ENCODE assay signal across 13 cellular contexts in genomic region chr7:116970148-116970910, GRCh38. TPM values are rescaled to one million over a fixed set of nuclear protein-coding genes. Genes with fewer than 3 reads are reported as not detected.
DNase-seq lines count a peak whose midpoint lies in the region; ATAC-seq and TF ChIP-seq lines count a peak whose summit lies in the region.
"Had no signal": no experiment of that assay in that cellular context is flagged by ENCODE, and none has a peak within 500 bp of the region (broad histone marks: within the 10 kb centered on the region; RNA-seq: fewer than 3 reads in every experiment).

No MANE protein-coding gene starts in this region.

- H3K9me3 ChIP-seq in BE2C, result no peaks in the 10 kb centered on the region
- H3K9me3 ChIP-seq: body of pancreas had no signal

- peak overlapping the region; percentile 40; the same call in 1 of the 2 replicates for H3K27ac Mint-ChIP-seq in WTC11

- CTCF ChIA-PET in WTC11 (lab: Charles Lee), result interaction anchor here (0.5 to 1.2 kb wide), 4 partner anchors 15 to 157 kb away, joined by 3 to 6 read pairs (median 4); no protein-coding TSS in a partner anchor

- peaks cover 61% of the 10 kb centered on the region for H3K4me1 Mint-ChIP-seq in WTC11

- H3K4me3 ChIP-seq in BE2C (ENCODE audit: low read depth, low read length), result no peak overlapping the region
- H3K4me3 ChIP-seq: body of pancreas had no signal

- H3K4me1 ChIP-seq in BE2C, result no peaks in the 10 kb centered on the region

- peak; percentile 72 for ATAC-seq in GM18858 (IDR thresholded peaks at IDR 0.05; ENCODE audit: unreplicated experiment)
- peak; percentile 54 for ATAC-seq in GM21526 (IDR thresholded peaks at IDR 0.05; ENCODE audit: low FRiP score, unreplicated experiment)
- ATAC-seq in HG03135 (IDR thresholded peaks at IDR 0.05; ENCODE audit: unreplicated experiment), result peak; percentile 73
- no peak for ATAC-seq in WTC11

- DNase-seq in WTC11 (ENCODE audit: low spot score) (no peak), Kasumi-1 (lab: John Stamatoyannopoulos, UW) (no peak), posterior vena cava (ENCODE audit: low spot score) (no peak), BE2C (no peak), DMS153 (lab: John Stamatoyannopoulos, UW) (no peak)
- DNase-seq: body of pancreas; DMS53; H7; NCI-H187; stimulated activated CD4-positive, alpha-beta T cell treated with anti-CD3 and anti-CD28 coated beads, Interleukin-12 subunit alpha, Interleukin-12 subunit beta, amount 100 ng/mL, for 4 hours had no signal

- H3K4me3 Mint-ChIP-seq in WTC11, result no peak overlapping the region

- H3K9me3 Mint-ChIP-seq in WTC11, result peaks cover 4% of the 10 kb centered on the region; the same call in 1 of the 2 replicates

- H3K36me3 Mint-ChIP-seq in WTC11, result peaks cover 6% of the 10 kb centered on the region

- intact Hi-C loops in posterior vena cava (cut with DNase I), result no loop called here

- TF ChIP-seq CTCF in WTC11 (IDR thresholded peaks at IDR 0.05), result no peak
- TF ChIP-seq CTCF in BE2C (IDR thresholded peaks at IDR 0.05; ENCODE audit: low read depth, low read length), result no peak

- POLR2A ChIA-PET in WTC11 (lab: Charles Lee), result interaction anchor here (1.1 kb wide), 1 partner anchor 16 kb away, joined by 5 read pairs; no protein-coding TSS in a partner anchor

- no peaks in the 10 kb centered on the region for H3K27me3 Mint-ChIP-seq in WTC11 (ENCODE audit: low read depth)

- H3K27me3 ChIP-seq in BE2C, result no peaks in the 10 kb centered on the region
- H3K27me3 ChIP-seq: body of pancreas had no signal

- H3K36me3 ChIP-seq in BE2C, result no peaks in the 10 kb centered on the region

TF ChIP-seq in WTC11, 78 proteins besides CTCF, POLR2A, EP300 and RAD21:
- TF ChIP-seq PRDM15 (CRISPR knock-in tag; IDR thresholded peaks at IDR 0.05), result no peak
- TF ChIP-seq ZNF317 (CRISPR knock-in tag; IDR thresholded peaks at IDR 0.05; ENCODE audit: borderline replicate concordance, low read depth), result no peak
- no peak for TF ChIP-seq ZBTB21 (CRISPR knock-in tag; IDR thresholded peaks at IDR 0.05; ENCODE audit: borderline replicate concordance)
- no peak for TF ChIP-seq FOXP4 (CRISPR knock-in tag; IDR thresholded peaks at IDR 0.05)
- TF ChIP-seq NR3C1 (CRISPR knock-in tag; conservative IDR thresholded peaks at IDR 0.05; ENCODE audit: low read depth), result no peak
- TF ChIP-seq ATF6 (CRISPR knock-in tag; IDR thresholded peaks at IDR 0.05), result no peak
- no peak for TF ChIP-seq ZNF512 (CRISPR knock-in tag; IDR thresholded peaks at IDR 0.05; ENCODE audit: borderline replicate concordance)
- TF ChIP-seq TCF7 (CRISPR knock-in tag; IDR thresholded peaks at IDR 0.05; ENCODE audit: low read depth), result no peak
- TF ChIP-seq CREB1 (CRISPR knock-in tag; IDR thresholded peaks at IDR 0.05), result no peak
- no peak for TF ChIP-seq ERG (CRISPR knock-in tag; IDR thresholded peaks at IDR 0.05)

RNA-seq across cellular contexts. Expression of gene ST7, which starts 17.0 kb away (rescaled TPM):
- 9.0 to 12.4 TPM (median 10.3 TPM) in 3 replicates for total RNA-seq in WTC11 (2021)
- total RNA-seq in posterior vena cava, result 10 to 100 TPM; 14.9 to 16.2 TPM
- polyA plus RNA-seq in BE2C (2012; ENCODE audit: insufficient read depth, insufficient read length, low read depth), result 48.1 TPM
